22 cellular contexts compared by ENCODE assay signal in genomic region chr13:100365678-100366077, GRCh38.
"Had no signal": no experiment of that assay in that cellular context is flagged by ENCODE, and none has a peak within 500 bp of the region (broad histone marks: within the 10 kb centered on the region; RNA-seq: fewer than 3 reads in every experiment).

No MANE protein-coding gene starts in this region.

- H3K9me3 ChIP-seq: neutrophil, spleen, testis, tibial nerve had no signal

- H3K4me2 ChIP-seq: hepatocyte had no signal

- DNase-seq: effector CD4-positive, alpha-beta T cell; endodermal cell; erythroblast; foreskin melanocyte; head of caudate nucleus; left colon; left ventricle myocardium superior; mesenchymal stem cell; midbrain; posterior cingulate gyrus; spleen; stimulated activated CD4-positive, alpha-beta T cell treated with anti-CD3 and anti-CD28 coated beads, Interleukin-15, amount 100 ng/mL, for 24 hours; stimulated activated CD4-positive, alpha-beta T cell treated with anti-CD3 and anti-CD28 coated beads, Interleukin-1b, Interleukin-23, amount 100 ng/mL, for 48 hours; stimulated activated CD4-positive, alpha-beta T cell treated with anti-CD3 and anti-CD28 coated beads, Interleukin-4, amount 100 ng/mL, for 24 hours; stimulated activated naive B cell treated with anti-CD40 and anti-IgM and Interleukin-4, amounts not matched to agents 10 μg/mL and 1 μg/mL and 100 μg/mL, for 72 hours; stimulated activated naive CD8-positive, alpha-beta T cell treated with anti-CD3 and anti-CD28 coated beads, Interleukin-15, amount 100 ng/mL, for 72 hours; testis had no signal

- H3K4me1 ChIP-seq: spleen, testis had no signal

- H3K27ac ChIP-seq: coronary artery, hepatocyte, neutrophil, spleen, testis, tibial nerve had no signal

- H2AFZ ChIP-seq: hepatocyte had no signal

- H3K27me3 ChIP-seq: hepatocyte, neutrophil, spleen, testis, tibial nerve had no signal

- H3K79me2 ChIP-seq: hepatocyte had no signal

- H3K36me3 ChIP-seq: neutrophil had no signal

- H3K4me3 ChIP-seq: coronary artery, hepatocyte, lung, spleen, testis, tibial nerve had no signal
